Comparison of ENCODE assay signal across 37 cellular contexts in genomic region chr2:86522711-86523110, GRCh38. TPM values are rescaled to one million over a fixed set of nuclear protein-coding genes. Genes with fewer than 3 reads are reported as not detected.
DNase-seq lines count a peak whose midpoint lies in the region; ATAC-seq, FAIRE-seq and TF ChIP-seq lines count a peak whose summit lies in the region.
"Had no signal": no experiment of that assay in that cellular context is flagged by ENCODE, and none has a peak within 500 bp of the region (broad histone marks: within the 10 kb centered on the region; RNA-seq: fewer than 3 reads in every experiment).

No MANE protein-coding gene starts in this region.

- H3K36me3 ChIP-seq in body of pancreas (replicated peaks in 1 of 2; ENCODE audit: insufficient read depth in 1 of 2, low read depth in 2 of 2) (peaks cover 0 to 3% of the 10 kb centered on the region in 2 donors), upper lobe of right lung (peaks cover 15% of the 10 kb centered on the region), psoas muscle (ENCODE audit: insufficient read depth in 1 of 2, low read depth in 1 of 2) (peaks cover 0 to 16% of the 10 kb centered on the region in 2 donors), neural progenitor cell (no peaks in the 10 kb centered on the region)
- H3K36me3 ChIP-seq: BE2C had no signal

- intact Hi-C loops in body of pancreas (cut with DNase I) (no loop called here), upper lobe of right lung (cut with DNase I) (no loop called here), psoas muscle (cut with DNase I) (no loop called here)

- H3K79me2 ChIP-seq in neural progenitor cell (ENCODE audit: low read depth): no peaks in the 10 kb centered on the region

- H3K36me3 Mint-ChIP-seq in progenitor cell of endocrine pancreas (ENCODE audit: insufficient read depth) (peaks cover 10% of the 10 kb centered on the region), neural progenitor cell (peaks cover 7% of the 10 kb centered on the region)

- H3K9ac ChIP-seq in neural progenitor cell: no peak overlapping the region
- H3K9ac ChIP-seq: BLaER1; BLaER1 treated with 17β-estradiol and CSF1 and Interleukin-3, amounts not matched to agents 10 nM and 100 nM had no signal

- no peak for DNase-seq in HTR-8/SVneo (ENCODE audit: insufficient read length, low spot score)
- DNase-seq in body of pancreas: no peak
- DNase-seq in putamen (ENCODE audit: low spot score): peak; percentile 74
- no peak for DNase-seq in upper lobe of right lung
- DNase-seq in progenitor cell of endocrine pancreas (ENCODE audit: low spot score, unreplicated experiment): no peak
- DNase-seq in psoas muscle: no peak
- DNase-seq in neural progenitor cell (ENCODE audit: low spot score): no peak
- DNase-seq: 8988T; ACHN; AML-193; BE2C; C1 segment of cervical spinal cord; Caco-2; Calu3; CD4-positive, alpha-beta memory T cell; CD4-positive, alpha-beta T cell; CD4-positive, CD25-positive, alpha-beta regulatory T cell; CD8-positive, alpha-beta memory T cell; CD8-positive, alpha-beta T cell; COR-L47; DMS 273 treated with DMSO at 0.1 percent for 48 hours; DMS153; DMS53; DMS79; DMS79 treated with DMSO at 0.1 percent for 48 hours; DND-41; EL had no signal

- TF ChIP-seq POLR2A in body of pancreas (IDR thresholded peaks at IDR 0.05): no peak

- H3K4me1 Mint-ChIP-seq in progenitor cell of endocrine pancreas (ENCODE audit: low read depth) (peaks cover 1% of the 10 kb centered on the region), neural progenitor cell (no peaks in the 10 kb centered on the region)
- H3K4me1 Mint-ChIP-seq: B cell, CD14-positive monocyte had no signal

- no peaks in the 10 kb centered on the region for H4K20me1 ChIP-seq in neural progenitor cell (ENCODE audit: low read depth)
- H4K20me1 ChIP-seq: BLaER1 had no signal

- no peak overlapping the region for H3K27ac Mint-ChIP-seq in progenitor cell of endocrine pancreas
- no peak overlapping the region for H3K27ac Mint-ChIP-seq in neural progenitor cell
- H3K27ac Mint-ChIP-seq: B cell; CD14-positive monocyte; CD4-positive, alpha-beta memory T cell; CD4-positive, alpha-beta T cell; CD4-positive, CD25-positive, alpha-beta regulatory T cell; CD8-positive, alpha-beta memory T cell; CD8-positive, alpha-beta T cell had no signal

- FAIRE-seq in HTR-8/SVneo (lab: Jason Lieb, UNC): peak; percentile 13
- FAIRE-seq: A204.1, A549, D721Med had no signal

- H2AFZ ChIP-seq in neural progenitor cell (replicated peaks): no peak overlapping the region

- H3K4me3 ChIP-seq in body of pancreas (no peak overlapping the region), upper lobe of right lung (no peak overlapping the region), psoas muscle (no peak overlapping the region), neural progenitor cell (no peak overlapping the region)
- H3K4me3 ChIP-seq: A549; BLaER1; BLaER1 treated with 17β-estradiol and CSF1 and Interleukin-3, amounts not matched to agents 10 nM and 100 nM had no signal

- H3K4me3 Mint-ChIP-seq in progenitor cell of endocrine pancreas (ENCODE audit: low read depth) (no peak overlapping the region), neural progenitor cell (no peak overlapping the region)
- H3K4me3 Mint-ChIP-seq: B cell; CD14-positive monocyte; CD4-positive, alpha-beta memory T cell; CD4-positive, alpha-beta T cell; CD4-positive, CD25-positive, alpha-beta regulatory T cell; CD8-positive, alpha-beta memory T cell; CD8-positive, alpha-beta T cell had no signal

- WGBS in body of pancreas, 2 donors: 69 to 72% methylated on average over 2 of the region's 2 CpGs
- WGBS in psoas muscle, 3 donors: 83 to 94% (median 91%) methylated on average over 2 of the region's 2 CpGs

- no peaks in the 10 kb centered on the region for H3K27me3 ChIP-seq in body of pancreas
- no peaks in the 10 kb centered on the region for H3K27me3 ChIP-seq in upper lobe of right lung
- H3K27me3 ChIP-seq in psoas muscle (ENCODE audit: insufficient read depth in 3 of 3, low read length in 2 of 3): no peaks in the 10 kb centered on the region
- no peaks in the 10 kb centered on the region for H3K27me3 ChIP-seq in neural progenitor cell
- H3K27me3 ChIP-seq: BE2C; BLaER1; BLaER1 treated with 17β-estradiol and CSF1 and Interleukin-3, amounts not matched to agents 10 nM and 100 nM had no signal

- TF ChIP-seq CTCF in body of pancreas (IDR thresholded peaks at IDR 0.05) (no peak), upper lobe of right lung (IDR thresholded peaks at IDR 0.05) (no peak), progenitor cell of endocrine pancreas (IDR thresholded peaks at IDR 0.05; ENCODE audit: unreplicated experiment) (no peak), psoas muscle (IDR thresholded peaks at IDR 0.05) (no peak), neural progenitor cell (IDR thresholded peaks at IDR 0.05) (no peak)

- H3K27ac ChIP-seq in body of pancreas: no peak overlapping the region
- H3K27ac ChIP-seq in upper lobe of right lung: no peak overlapping the region
- no peak overlapping the region for H3K27ac ChIP-seq in psoas muscle
- H3K27ac ChIP-seq in neural progenitor cell: no peak overlapping the region
- H3K27ac ChIP-seq: 22Rv1; A549; BLaER1; BLaER1 treated with 17β-estradiol and CSF1 and Interleukin-3, amounts not matched to agents 10 nM and 100 nM; C4-2B had no signal

- H3K4me1 ChIP-seq in body of pancreas (no peaks in the 10 kb centered on the region), upper lobe of right lung (no peaks in the 10 kb centered on the region), psoas muscle (no peaks in the 10 kb centered on the region), neural progenitor cell (no peaks in the 10 kb centered on the region)
- H3K4me1 ChIP-seq: A549; BE2C; BLaER1; BLaER1 treated with 17β-estradiol and CSF1 and Interleukin-3, amounts not matched to agents 10 nM and 100 nM; Caco-2 had no signal

- H3F3A ChIP-seq in neural progenitor cell (ENCODE audit: low read depth): no peaks in the 10 kb centered on the region

- H3K9me3 ChIP-seq in body of pancreas (no peaks in the 10 kb centered on the region), upper lobe of right lung (no peaks in the 10 kb centered on the region), psoas muscle (no peaks in the 10 kb centered on the region), neural progenitor cell (ENCODE audit: low read depth) (no peaks in the 10 kb centered on the region)
- H3K9me3 ChIP-seq: BE2C had no signal

- no peak overlapping the region for H3K4me2 ChIP-seq in neural progenitor cell
- H3K4me2 ChIP-seq: A549; BLaER1; BLaER1 treated with 17β-estradiol and CSF1 and Interleukin-3, amounts not matched to agents 10 nM and 100 nM had no signal

- ATAC-seq in body of pancreas (peak; percentile 38), upper lobe of right lung (peak; percentile 49), GM18520 (IDR thresholded peaks at IDR 0.05; ENCODE audit: unreplicated experiment) (no peak), psoas muscle (no peak)
- ATAC-seq: A549; CD8-positive, alpha-beta T cell had no signal

- H3K9me3 Mint-ChIP-seq in progenitor cell of endocrine pancreas (ENCODE audit: low read depth) (peaks cover 6% of the 10 kb centered on the region), neural progenitor cell (no peaks in the 10 kb centered on the region)
- H3K9me3 Mint-ChIP-seq: CD8-positive, alpha-beta T cell had no signal

- H3K27me3 Mint-ChIP-seq in progenitor cell of endocrine pancreas (no peaks in the 10 kb centered on the region), neural progenitor cell (ENCODE audit: insufficient read depth, low read depth) (no peaks in the 10 kb centered on the region)
- H3K27me3 Mint-ChIP-seq: B cell; CD4-positive, alpha-beta memory T cell; CD4-positive, alpha-beta T cell; CD4-positive, CD25-positive, alpha-beta regulatory T cell; CD8-positive, alpha-beta memory T cell had no signal

RNA-seq across cellular contexts. Expression of gene CHMP3, which starts 40.5 kb away (rescaled TPM):
- 10 to 100 TPM; 64.6 to 70.0 TPM for total RNA-seq in body of pancreas
- 159 TPM for total RNA-seq in upper lobe of right lung
- total RNA-seq in progenitor cell of endocrine pancreas: 91.2 and 94.1 TPM in 2 replicates
- total RNA-seq in psoas muscle: 100 to 1,000 TPM in 2 of 4 donors, 10 to 100 TPM in 2; 84.9 to 133 (median 102) TPM
- 10 to 100 TPM; 63.5 to 99.8 (median 76.8) TPM for polyA plus RNA-seq in psoas muscle
- 19.0 and 21.9 TPM in 2 replicates for total RNA-seq in neural progenitor cell (ENCODE audit: low replicate concordance)

Comparison
In these comparisons a context has a peak if more than half of its experiments do, and no peak if none do; other contexts are left out.
1. ATAC-seq: peak in body of pancreas (single experiment) and upper lobe of right lung (single experiment); none in GM18520 (single experiment) and psoas muscle (0 of 4).